Comparison of ENCODE assay signal across 12 cellular contexts in genomic region chr20:19699132-19699971, GRCh38. TPM values are rescaled to one million over a fixed set of nuclear protein-coding genes. Genes with fewer than 3 reads are reported as not detected.
DNase-seq lines count a peak whose midpoint lies in the region; ATAC-seq and TF ChIP-seq lines count a peak whose summit lies in the region.
"Had no signal": no experiment of that assay in that cellular context is flagged by ENCODE, and none has a peak within 500 bp of the region (broad histone marks: within the 10 kb centered on the region; RNA-seq: fewer than 3 reads in every experiment).

No MANE protein-coding gene starts in this region.

- H3K56ac ChIP-seq in mesendoderm (ENCODE audit: low read length): no peak overlapping the region

- no peaks in the 10 kb centered on the region for H3K9me2 ChIP-seq in OCI-LY7 (ENCODE audit: insufficient read depth, low read length)

- H3K9me3 ChIP-seq in OCI-LY7 (ENCODE audit: low read length): no peaks in the 10 kb centered on the region

- H2AFZ ChIP-seq in OCI-LY7 (ENCODE audit: low read length): no peak overlapping the region

- no peak for ATAC-seq in HG03097 (IDR thresholded peaks at IDR 0.05; ENCODE audit: low FRiP score, unreplicated experiment)

- no peak overlapping the region for H4K5ac ChIP-seq in mesendoderm (ENCODE audit: low read length)

- H3K4me1 ChIP-seq in mesendoderm (ENCODE audit: control insufficient read depth, low read depth, low read length): no peaks in the 10 kb centered on the region
- H3K4me1 ChIP-seq in OCI-LY7 (ENCODE audit: insufficient read depth, low read length, poor library complexity, severe bottlenecking): peaks cover 15% of the 10 kb centered on the region

- no peak overlapping the region for H3K18ac ChIP-seq in mesendoderm (ENCODE audit: low read length)

- no peak overlapping the region for H3K4me2 ChIP-seq in mesendoderm (ENCODE audit: low read length)
- no peak overlapping the region for H3K4me2 ChIP-seq in OCI-LY7 (ENCODE audit: low read length)

- no peaks in the 10 kb centered on the region for H3K27me3 Mint-ChIP-seq in chondrocyte (ENCODE audit: low read depth)

- DNase-seq in AG10803 (ENCODE audit: low read depth): peak; percentile 77
- DNase-seq in NCI-H2171 treated with DMSO at 0.1 percent for 48 hours (lab: John Stamatoyannopoulos, UW): peak; percentile 85
- DNase-seq in chondrocyte (ENCODE audit: low spot score): no peak
- DNase-seq in mesendoderm: peak; percentile 79
- no peak for DNase-seq in putamen (ENCODE audit: low spot score)
- no peak for DNase-seq in OCI-LY7 (ENCODE audit: low spot score)
- DNase-seq in HuH-7.5 (ENCODE audit: low spot score): no peak
- DNase-seq: activated T-cell treated with anti-CD3 and anti-CD28 coated beads for 4 hours, Kasumi-1, NCI-H526 treated with DMSO at 0.1 percent for 48 hours, posterior cingulate gyrus had no signal

- peaks cover 25% of the 10 kb centered on the region for H3K4me1 Mint-ChIP-seq in chondrocyte (ENCODE audit: low read depth)

- no peak overlapping the region for H2BK120ac ChIP-seq in mesendoderm (ENCODE audit: low read depth, low read length)

- H3K4me3 ChIP-seq in AG10803 (ENCODE audit: low read length): no peak overlapping the region
- no peak overlapping the region for H3K4me3 ChIP-seq in mesendoderm (ENCODE audit: low read length)
- H3K4me3 ChIP-seq in OCI-LY7 (ENCODE audit: low read depth, low read length, poor library complexity, severe bottlenecking): no peak overlapping the region

- H3K36me3 Mint-ChIP-seq in chondrocyte (ENCODE audit: low read depth): peaks cover 2% of the 10 kb centered on the region

- peaks cover 20% of the 10 kb centered on the region for H3K9me3 Mint-ChIP-seq in chondrocyte (ENCODE audit: low read depth)

- peak overlapping the region; percentile 68 for H3K27ac Mint-ChIP-seq in chondrocyte (ENCODE audit: unreplicated experiment)

- no peaks in the 10 kb centered on the region for H4K20me1 ChIP-seq in OCI-LY7 (ENCODE audit: insufficient read depth, low read length)

- no peaks in the 10 kb centered on the region for H3K27me3 ChIP-seq in mesendoderm (ENCODE audit: insufficient read depth, low read length, poor library complexity)

- no peak for TF ChIP-seq CTCF in AG10803 (conservative IDR thresholded peaks at IDR 0.05; ENCODE audit: low read length)
- TF ChIP-seq CTCF in chondrocyte (IDR thresholded peaks at IDR 0.05): no peak
- TF ChIP-seq CTCF in OCI-LY7 (conservative IDR thresholded peaks at IDR 0.05; ENCODE audit: low read length): no peak

- H3K36me3 ChIP-seq in mesendoderm (ENCODE audit: control insufficient read depth, insufficient read depth, low read length): no peaks in the 10 kb centered on the region
- no peaks in the 10 kb centered on the region for H3K36me3 ChIP-seq in OCI-LY7 (ENCODE audit: insufficient read depth, low read length)

- WGBS in mesendoderm (ENCODE audit: extremely low coverage, insufficient coverage, low lambda C conversion rate): no CpG with 5 or more reads among the region's 4 CpGs

- H3K9ac ChIP-seq in mesendoderm (ENCODE audit: low read length): no peak overlapping the region

- H3K4me3 Mint-ChIP-seq in chondrocyte (ENCODE audit: unreplicated experiment): no peak overlapping the region

- no peak overlapping the region for H2BK5ac ChIP-seq in mesendoderm (ENCODE audit: low read length)

- CTCF ChIA-PET in OCI-LY7 (lab: Charles Lee; ENCODE audit: unreplicated experiment): no interaction called here

- no TSS peak for BruUV-seq in OCI-LY7 (replicated peaks; lab: Mats Ljungman, UMichigan)

- no peak overlapping the region for H2BK15ac ChIP-seq in mesendoderm (replicated peaks; ENCODE audit: low read depth)

- H3K27ac ChIP-seq in mesendoderm (ENCODE audit: low read depth, low read length) (no peak overlapping the region), OCI-LY7 (ENCODE audit: low read depth, low read length, poor library complexity, severe bottlenecking) (no peak overlapping the region)

- no peaks in the 10 kb centered on the region for H3K79me1 ChIP-seq in mesendoderm (ENCODE audit: low read length)

- no peak overlapping the region for H4K8ac ChIP-seq in mesendoderm (ENCODE audit: low read depth, low read length)

- H3K4ac ChIP-seq in mesendoderm (ENCODE audit: low read depth, low read length): no peak overlapping the region

- POLR2A ChIA-PET in OCI-LY7 (lab: Charles Lee): no interaction called here

- intact Hi-C loops in OCI-LY7 (cut with micrococcal nuclease; ENCODE audit: unreplicated experiment): loop anchor here (10.0 kb wide), 1 partner anchor 185 kb away; no protein-coding TSS in a partner anchor

- no peaks in the 10 kb centered on the region for H3K79me2 ChIP-seq in mesendoderm (ENCODE audit: control insufficient read depth, insufficient read depth, low read length)
- no peaks in the 10 kb centered on the region for H3K79me2 ChIP-seq in OCI-LY7 (ENCODE audit: insufficient read depth, low read depth, low read length)

- no peak overlapping the region for H3K23ac ChIP-seq in mesendoderm (ENCODE audit: low read length)

- H2AK5ac ChIP-seq in mesendoderm (ENCODE audit: low read length): no peak overlapping the region

RNA-seq across cellular contexts. Expression of gene RIN2, which starts 58.7 kb away (rescaled TPM):
- total RNA-seq in chondrocyte (24.4 to 45.7 TPM (median 27.8 TPM) in 3 replicates), OCI-LY7 (2022) (not detected in 2 replicates)
- 0.65 TPM for polyA plus RNA-seq in mesendoderm (2013, experiment 1 of 2)
- polyA plus RNA-seq in mesendoderm (2013, experiment 2 of 2): 0.53 TPM
- total RNA-seq in OCI-LY7 (2014; rRNA removed; shearing (Covaris generic)): not detected in 2 replicates

Comparison
In these comparisons a context has a peak if more than half of its experiments do, and no peak if none do; other contexts are left out.
1. DNase-seq: peak in AG10803 (single experiment), NCI-H2171 treated with DMSO at 0.1 percent for 48 hours (single experiment) and mesendoderm (single experiment); none in chondrocyte (single experiment), putamen (single experiment), OCI-LY7 (single experiment) and HuH-7.5 (single experiment).
2. RNA of gene RIN2, which starts 58.7 kb away (total RNA-seq): 24.4 to 45.7 TPM in chondrocyte; not detected in OCI-LY7; every median in the first group is over 10 times any median in the second.